In the genomic region with DNA sequence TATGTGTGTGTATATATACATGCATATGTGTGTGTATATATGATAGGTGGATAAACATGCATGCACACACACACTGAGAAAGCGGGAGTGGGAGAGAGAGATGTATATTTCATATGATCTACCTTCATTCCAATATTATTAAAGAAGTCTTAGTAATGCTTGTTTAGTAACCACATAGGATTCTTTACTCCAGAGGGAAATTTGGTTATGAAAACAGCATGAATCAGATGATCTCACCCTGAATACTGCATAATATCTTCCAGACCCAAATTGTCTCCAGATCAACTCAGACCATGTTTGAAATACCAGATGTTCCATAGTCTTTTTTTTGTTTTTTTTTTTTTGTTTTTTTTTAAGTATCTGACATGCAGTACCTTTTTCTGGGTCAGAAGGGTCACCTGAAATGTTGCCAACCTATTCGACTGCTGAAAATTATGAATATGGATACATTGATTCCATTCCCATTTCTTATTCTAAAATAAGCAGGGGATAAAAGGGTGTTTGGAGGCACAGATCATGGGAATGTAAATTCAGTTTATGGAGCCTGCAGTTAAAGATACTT, we compare ENCODE assay signal across 11 cellular contexts. TPM values are rescaled to one million over a fixed set of nuclear protein-coding genes. Genes with fewer than 3 reads are reported as not detected.
A peak's percentile ranks its signal among the peaks of the same experiment; 100 is the strongest.
DNase-seq lines count a peak whose midpoint lies in the region; ATAC-seq and TF ChIP-seq lines count a peak whose summit lies in the region.
"Had no signal": no experiment of that assay in that cellular context is flagged by ENCODE, and none has a peak within 500 bp of the region (broad histone marks: within the 10 kb centered on the region; RNA-seq: fewer than 3 reads in every experiment).

No MANE protein-coding gene starts in this region.

- peak; percentile 95 for ATAC-seq in SK-N-SH treated with all-trans-retinoic acid at 6 μM for 48 hours
- no peak for ATAC-seq in GM21529 (IDR thresholded peaks at IDR 0.05; ENCODE audit: unreplicated experiment)
- no peak for ATAC-seq in HG03196 (IDR thresholded peaks at IDR 0.05; ENCODE audit: unreplicated experiment)
- ATAC-seq in GM18907 (IDR thresholded peaks at IDR 0.05; ENCODE audit: unreplicated experiment) = no peak

- intact Hi-C loops in testis (cut with DNase I; ENCODE audit: low total_unique reads) = no loop called here

- peak overlapping the region; percentile 24 for H3K4me2 ChIP-seq in skeletal muscle satellite cell (ENCODE audit: low read length)

- peaks cover under 1% of the 10 kb centered on the region for H3K27me3 ChIP-seq in skeletal muscle satellite cell (ENCODE audit: control insufficient read depth, insufficient read depth, low read length)
- no peaks in the 10 kb centered on the region for H3K27me3 ChIP-seq in testis
- H3K27me3 ChIP-seq: pancreas had no signal

- H3K9ac ChIP-seq in skeletal muscle satellite cell (ENCODE audit: low read depth, low read length) = peak overlapping the region; percentile 6

- H3K9me3 ChIP-seq in skeletal muscle satellite cell (replicated peaks; ENCODE audit: low read length) (no peaks in the 10 kb centered on the region), testis (no peaks in the 10 kb centered on the region)
- H3K9me3 ChIP-seq: pancreas had no signal

- no peak overlapping the region for H3K27ac ChIP-seq in testis

- H3K4me3 ChIP-seq in fibroblast of pulmonary artery (replicated peaks; ENCODE audit: low read depth, low read length) = no peak overlapping the region
- no peak overlapping the region for H3K4me3 ChIP-seq in skeletal muscle satellite cell (ENCODE audit: low read length)
- H3K4me3 ChIP-seq in testis = no peak overlapping the region
- H3K4me3 ChIP-seq: pancreas had no signal

- WGBS in testis, 2 donors = 75% methylated on average over 2 of the region's 2 CpGs

- DNase-seq in ELR (ENCODE audit: low read depth) (peak; percentile 87), fibroblast of pulmonary artery (ENCODE audit: low read depth) (peak; percentile 78), testis (no peak)
- DNase-seq: central memory CD4-positive, alpha-beta T cell; DMS79 treated with DMSO at 0.1 percent for 48 hours; pancreas had no signal

- no peak for TF ChIP-seq POLR2A in testis (IDR thresholded peaks at IDR 0.05)

- TF ChIP-seq CTCF in fibroblast of pulmonary artery (IDR thresholded peaks at IDR 0.05; ENCODE audit: low read length, missing control alignments) (no peak), testis (IDR thresholded peaks at IDR 0.05) (no peak)

- H3K4me1 ChIP-seq in skeletal muscle satellite cell (ENCODE audit: control insufficient read depth, insufficient read depth, low read length) = peaks cover 53% of the 10 kb centered on the region
- H3K4me1 ChIP-seq in testis = peaks cover 20% of the 10 kb centered on the region

- H3K36me3 ChIP-seq in skeletal muscle satellite cell (ENCODE audit: insufficient read depth, low read length) (no peaks in the 10 kb centered on the region), testis (ENCODE audit: low read depth, missing control alignments) (no peaks in the 10 kb centered on the region)
- H3K36me3 ChIP-seq: pancreas had no signal

TF ChIP-seq in SK-N-SH treated with all-trans-retinoic acid at 6 μM for 48 hours, 23 proteins besides CTCF, POLR2A, EP300 and RAD21 (continues in another document):
- TF ChIP-seq ZFP30 (CRISPR knock-in tag; IDR thresholded peaks at IDR 0.05) (no peak), TOX (CRISPR knock-in tag; IDR thresholded peaks at IDR 0.05; ENCODE audit: borderline replicate concordance) (no peak), ZNF70 (CRISPR knock-in tag; IDR thresholded peaks at IDR 0.05) (0 out of 2 replicates have a peak, but pooled peaks have one; percentile 39), ZNF8 (CRISPR knock-in tag; IDR thresholded peaks at IDR 0.05) (no peak), RARB (CRISPR knock-in tag; IDR thresholded peaks at IDR 0.05) (no peak), ISL1 (CRISPR knock-in tag; IDR thresholded peaks at IDR 0.05) (peak; percentile 78), POU6F1 (CRISPR knock-in tag; IDR thresholded peaks at IDR 0.05; ENCODE audit: borderline replicate concordance, low read depth) (no peak), ARNTL (CRISPR knock-in tag; IDR thresholded peaks at IDR 0.05; ENCODE audit: borderline replicate concordance, low read depth) (peak; percentile 75; the same call in 1 of the 2 replicates), OSR1 (CRISPR knock-in tag; IDR thresholded peaks at IDR 0.05) (no peak), PATZ1 (CRISPR knock-in tag; IDR thresholded peaks at IDR 0.05; ENCODE audit: borderline replicate concordance) (no peak), ZNF565 (CRISPR knock-in tag; conservative IDR thresholded peaks at IDR 0.05; ENCODE audit: low read depth) (peak; percentile 57; the same call in 1 of the 2 replicates), ESRRG (CRISPR knock-in tag; IDR thresholded peaks at IDR 0.05) (0 out of 2 replicates have a peak, but pooled peaks have one; percentile 54)
- TF ChIP-seq, protein P1, sequence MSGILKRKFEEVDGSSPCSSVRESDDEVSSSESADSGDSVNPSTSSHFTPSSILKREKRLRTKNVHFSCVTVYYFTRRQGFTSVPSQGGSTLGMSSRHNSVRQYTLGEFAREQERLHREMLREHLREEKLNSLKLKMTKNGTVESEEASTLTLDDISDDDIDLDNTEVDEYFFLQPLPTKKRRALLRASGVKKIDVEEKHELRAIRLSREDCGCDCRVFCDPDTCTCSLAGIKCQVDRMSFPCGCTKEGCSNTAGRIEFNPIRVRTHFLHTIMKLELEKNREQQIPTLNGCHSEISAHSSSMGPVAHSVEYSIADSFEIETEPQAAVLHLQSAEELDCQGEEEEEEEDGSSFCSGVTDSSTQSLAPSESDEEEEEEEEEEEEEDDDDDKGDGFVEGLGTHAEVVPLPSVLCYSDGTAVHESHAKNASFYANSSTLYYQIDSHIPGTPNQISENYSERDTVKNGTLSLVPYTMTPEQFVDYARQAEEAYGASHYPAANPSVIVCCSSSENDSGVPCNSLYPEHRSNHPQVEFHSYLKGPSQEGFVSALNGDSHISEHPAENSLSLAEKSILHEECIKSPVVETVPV (CRISPR knock-in tag; IDR thresholded peaks at IDR 0.05) = 0 out of 2 replicates have a peak, but pooled peaks have one; percentile 67
- TF ChIP-seq, protein P2, sequence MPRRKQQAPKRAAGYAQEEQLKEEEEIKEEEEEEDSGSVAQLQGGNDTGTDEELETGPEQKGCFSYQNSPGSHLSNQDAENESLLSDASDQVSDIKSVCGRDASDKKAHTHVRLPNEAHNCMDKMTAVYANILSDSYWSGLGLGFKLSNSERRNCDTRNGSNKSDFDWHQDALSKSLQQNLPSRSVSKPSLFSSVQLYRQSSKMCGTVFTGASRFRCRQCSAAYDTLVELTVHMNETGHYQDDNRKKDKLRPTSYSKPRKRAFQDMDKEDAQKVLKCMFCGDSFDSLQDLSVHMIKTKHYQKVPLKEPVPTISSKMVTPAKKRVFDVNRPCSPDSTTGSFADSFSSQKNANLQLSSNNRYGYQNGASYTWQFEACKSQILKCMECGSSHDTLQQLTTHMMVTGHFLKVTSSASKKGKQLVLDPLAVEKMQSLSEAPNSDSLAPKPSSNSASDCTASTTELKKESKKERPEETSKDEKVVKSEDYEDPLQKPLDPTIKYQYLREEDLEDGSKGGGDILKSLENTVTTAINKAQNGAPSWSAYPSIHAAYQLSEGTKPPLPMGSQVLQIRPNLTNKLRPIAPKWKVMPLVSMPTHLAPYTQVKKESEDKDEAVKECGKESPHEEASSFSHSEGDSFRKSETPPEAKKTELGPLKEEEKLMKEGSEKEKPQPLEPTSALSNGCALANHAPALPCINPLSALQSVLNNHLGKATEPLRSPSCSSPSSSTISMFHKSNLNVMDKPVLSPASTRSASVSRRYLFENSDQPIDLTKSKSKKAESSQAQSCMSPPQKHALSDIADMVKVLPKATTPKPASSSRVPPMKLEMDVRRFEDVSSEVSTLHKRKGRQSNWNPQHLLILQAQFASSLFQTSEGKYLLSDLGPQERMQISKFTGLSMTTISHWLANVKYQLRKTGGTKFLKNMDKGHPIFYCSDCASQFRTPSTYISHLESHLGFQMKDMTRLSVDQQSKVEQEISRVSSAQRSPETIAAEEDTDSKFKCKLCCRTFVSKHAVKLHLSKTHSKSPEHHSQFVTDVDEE (CRISPR knock-in tag; IDR thresholded peaks at IDR 0.05) = no peak

RNA-seq across cellular contexts. Expression of gene TES, which starts 17.4 kb away (rescaled TPM):
- total RNA-seq in skeletal muscle satellite cell (2012; rRNA removed) = 78.6 and 105 TPM in 2 replicates
- 10 to 100 TPM; 40.4 to 71.0 TPM for total RNA-seq in testis
- polyA plus RNA-seq in testis (ENCODE audit: insufficient read depth, low read depth, low replicate concordance) = 120 TPM
